Comparison of ENCODE assay signal across 2 cellular contexts in genomic region chr6:42779521-42779920, GRCh38.
TF ChIP-seq lines count a peak whose summit lies in the region.

No MANE protein-coding gene starts in this region.

TF ChIP-seq in IMR-90, 13 proteins besides CTCF, POLR2A, EP300 and RAD21:
- TF ChIP-seq SMC3 (IDR thresholded peaks at IDR 0.05; ENCODE audit: low read depth, low read length) (no peak), MAFK (IDR thresholded peaks at IDR 0.05; ENCODE audit: low read depth, low read length) (no peak), FOS (IDR thresholded peaks at IDR 0.05; ENCODE audit: low read depth, low read length) (no peak), ELK1 (IDR thresholded peaks at IDR 0.05; ENCODE audit: borderline replicate concordance, low read depth, low read length) (no peak), BHLHE40 (IDR thresholded peaks at IDR 0.05; ENCODE audit: low read depth, low read length) (no peak), RFX5 (IDR thresholded peaks at IDR 0.05; ENCODE audit: low read depth, low read length) (no peak), CHD1 (IDR thresholded peaks at IDR 0.05; ENCODE audit: low read depth, low read length) (no peak), MXI1 (IDR thresholded peaks at IDR 0.05; ENCODE audit: borderline replicate concordance, low read depth, low read length) (no peak), RCOR1 (IDR thresholded peaks at IDR 0.05; ENCODE audit: insufficient replicate concordance, low read length) (no peak), USF2 (IDR thresholded peaks at IDR 0.05; ENCODE audit: low read depth, low read length) (no peak), CEBPB (IDR thresholded peaks at IDR 0.05; ENCODE audit: low read depth, low read length) (no peak), MAZ (IDR thresholded peaks at IDR 0.05; ENCODE audit: borderline replicate concordance, low read depth, low read length) (no peak), NFE2L2 (IDR thresholded peaks at IDR 0.05; ENCODE audit: low read depth, low read length) (no peak)
TF ChIP-seq in IMR-90: peak in this region for 0.

TF ChIP-seq in K562, 482 proteins besides CTCF, POLR2A, EP300 and RAD21:
- 0 out of 2 replicates have a peak, but pooled peaks have one; percentile 3 for TF ChIP-seq GABPB1 (CRISPR knock-in tag; IDR thresholded peaks at IDR 0.05)
- 0 out of 2 replicates have a peak, but pooled peaks have one; percentile 5 for TF ChIP-seq CEBPB (tag; IDR thresholded peaks at IDR 0.05)
- no peak for TF ChIP-seq THRB (CRISPR knock-in tag; conservative IDR thresholded peaks at IDR 0.05)
- TF ChIP-seq CEBPG (CRISPR knock-in tag; IDR thresholded peaks at IDR 0.05), result no peak
- peak in 1 of 2 experiments; percentile 5; a peak in 1 of 4 replicates for TF ChIP-seq CEBPG (tag; conservative IDR thresholded peaks at IDR 0.05 in 1 of 2, IDR thresholded peaks at IDR 0.05 in 1 of 2)
- no peak for TF ChIP-seq HMGN3 (IDR thresholded peaks at IDR 0.05; ENCODE audit: borderline replicate concordance, extremely low read depth, insufficient read length, low read depth, low read length)
- no peak for TF ChIP-seq TSHZ1 (CRISPR knock-in tag; IDR thresholded peaks at IDR 0.05)
TF ChIP-seq in K562: peak in this region for 3.
